19 cellular contexts compared by ENCODE assay signal in genomic region chrX:120813982-120814381, GRCh38.
DNase-seq lines count a peak whose midpoint lies in the region; ATAC-seq, FAIRE-seq and TF ChIP-seq lines count a peak whose summit lies in the region.
"Had no signal": no experiment of that assay in that cellular context is flagged by ENCODE, and none has a peak within 500 bp of the region (broad histone marks: within the 10 kb centered on the region; RNA-seq: fewer than 3 reads in every experiment).

No MANE protein-coding gene starts in this region.

- CTCF ChIA-PET in H1 (lab: Charles Lee; ENCODE audit: partially characterized antibody): no interaction called here

- POLR2A ChIA-PET in H1 (lab: Charles Lee; ENCODE audit: partially characterized antibody): no interaction called here

- peaks cover 19% of the 10 kb centered on the region for H3K9me3 ChIP-seq in H9 (ENCODE audit: control insufficient read depth, low read depth, low read length)
- peaks cover 0 to 13% of the 10 kb centered on the region in 2 experiments; a peak in 2 of 4 replicates for H3K9me3 ChIP-seq in H1 (ENCODE audit: insufficient read depth in 2 of 2, low read depth in 1 of 2, low read length in 1 of 2)
- H3K9me3 ChIP-seq: BE2C, Caco-2 had no signal

- H2BK12ac ChIP-seq in H9 (ENCODE audit: insufficient read length, low read depth, low read length): no peak overlapping the region
- H2BK12ac ChIP-seq in H1 (ENCODE audit: low read depth, low read length): no peak overlapping the region

- H3K4me2 ChIP-seq in H9 (ENCODE audit: insufficient read depth, insufficient read length, low read length): no peak overlapping the region
- no peak overlapping the region for H3K4me2 ChIP-seq in H1 (ENCODE audit: insufficient read depth in 1 of 2, low read depth in 2 of 2, low read length in 2 of 2)

- no peaks in the 10 kb centered on the region for H3K23me2 ChIP-seq in H9 (ENCODE audit: insufficient read length, low read depth, low read length, poor library complexity, severe bottlenecking)
- no peaks in the 10 kb centered on the region for H3K23me2 ChIP-seq in H1 (ENCODE audit: low read depth, low read length)

- H2BK20ac ChIP-seq in H9 (ENCODE audit: low read depth, low read length, poor library complexity, severe bottlenecking): no peak overlapping the region
- H2BK20ac ChIP-seq in H1 (ENCODE audit: low read length): no peak overlapping the region

- TF ChIP-seq POLR2A in H1 (IDR thresholded peaks at IDR 0.05; ENCODE audit: control extremely low read depth in 1 of 2, low read depth in 2 of 2, low read length in 2 of 2): no peak

- H3K36me3 Mint-ChIP-seq in H9 (ENCODE audit: insufficient read depth in 1 of 3, low read depth in 3 of 3): no peaks in the 10 kb centered on the region; a peak in 2 of 7 replicates
- H3K36me3 Mint-ChIP-seq in activated naive CD8-positive, alpha-beta T cell treated with anti-CD3 and anti-CD28 coated beads for 36 hours: peaks cover 4% of the 10 kb centered on the region
- no peaks in the 10 kb centered on the region for H3K36me3 Mint-ChIP-seq in activated naive CD8-positive, alpha-beta T cell treated with anti-CD3 and anti-CD28 coated beads, Interleukin-2, amount 50 U/mL, for 24 hours (ENCODE audit: low read depth)
- H3K36me3 Mint-ChIP-seq in immature natural killer cell: no peaks in the 10 kb centered on the region
- H3K36me3 Mint-ChIP-seq: CD4-positive, CD25-positive, alpha-beta regulatory T cell; IgD-negative memory B cell had no signal

- H3K56ac ChIP-seq in H9 (ENCODE audit: insufficient read length, low read depth, low read length): no peak overlapping the region
- H3K56ac ChIP-seq in H1 (replicated peaks; ENCODE audit: insufficient read length, low read depth, low read length): no peak overlapping the region

- no peak overlapping the region for H3K4ac ChIP-seq in H9 (ENCODE audit: low read depth, low read length)
- H3K4ac ChIP-seq in H1 (replicated peaks; ENCODE audit: insufficient read length, low read depth, low read length): no peak overlapping the region

- H3K9ac ChIP-seq in H9 (ENCODE audit: extremely low read depth, insufficient read length, low read length): no peak overlapping the region
- H3K9ac ChIP-seq in H1 (replicated peaks in 1 of 4; ENCODE audit: extremely low read depth in 1 of 4, low read depth in 3 of 4, low read length in 3 of 4): no peak overlapping the region

- H3K27me3 ChIP-seq in H9 (ENCODE audit: insufficient read depth, low read length): peaks cover 25% of the 10 kb centered on the region
- H3K27me3 ChIP-seq in H1 (replicated peaks in 1 of 4; ENCODE audit: control insufficient read depth in 3 of 4, extremely low read depth in 1 of 4, insufficient read depth in 3 of 4, low read length in 3 of 4): peaks cover 19 to 28% (median 23%) of the 10 kb centered on the region in 4 experiments
- H3K27me3 ChIP-seq: BE2C had no signal

- H3K23ac ChIP-seq in H9 (ENCODE audit: insufficient read length, low read depth, low read length): no peak overlapping the region
- no peak overlapping the region for H3K23ac ChIP-seq in H1 (ENCODE audit: insufficient read length)

- no peak overlapping the region for H2AK5ac ChIP-seq in H9 (ENCODE audit: insufficient read length, low read length)
- no peak overlapping the region for H2AK5ac ChIP-seq in H1 (ENCODE audit: low read depth, low read length)

- H2BK5ac ChIP-seq in H9 (ENCODE audit: insufficient read length, low read length) (no peak overlapping the region), H1 (ENCODE audit: low read depth, low read length) (no peak overlapping the region)

- WGBS in H9 (ENCODE audit: extremely low coverage, insufficient read length, low lambda C conversion rate): no CpG with 5 or more reads among the region's 5 CpGs
- WGBS in H1 (ENCODE audit: extremely low coverage in 1 of 2, insufficient coverage in 1 of 2, insufficient read length in 1 of 2, insufficient replicate concordance in 2 of 2, low coverage in 1 of 2, low lambda C conversion rate in 2 of 2, missing lambda C conversion rate in 1 of 2), 2 experiments: 12% methylated on average over 5 of the region's 5 CpGs; no CpG with 5 or more reads in 1 of the 2 experiments

- H3K27ac Mint-ChIP-seq in H9: no peak overlapping the region
- no peak overlapping the region for H3K27ac Mint-ChIP-seq in activated naive CD8-positive, alpha-beta T cell treated with anti-CD3 and anti-CD28 coated beads for 36 hours
- no peak overlapping the region for H3K27ac Mint-ChIP-seq in activated naive CD8-positive, alpha-beta T cell treated with anti-CD3 and anti-CD28 coated beads, Interleukin-2, amount 50 U/mL, for 24 hours
- H3K27ac Mint-ChIP-seq in immature natural killer cell: no peak overlapping the region
- H3K27ac Mint-ChIP-seq: CD4-positive, CD25-positive, alpha-beta regulatory T cell; IgD-negative memory B cell had no signal

- no peak overlapping the region for H4K91ac ChIP-seq in H9 (ENCODE audit: insufficient read length, low read depth, low read length)
- H4K91ac ChIP-seq in H1 (replicated peaks; ENCODE audit: insufficient read length, low read length): no peak overlapping the region

- H3K18ac ChIP-seq in H9 (ENCODE audit: insufficient read length, low read depth, low read length) (no peak overlapping the region), H1 (ENCODE audit: extremely low read depth, low read length) (no peak overlapping the region)

- in situ Hi-C loops in GM13977 (cut with MboI; ENCODE audit: low pct_unique_long_range_greater_than_20kb, low sequenced_read_pairs, unreplicated experiment): no loop called here

- H3T11ph ChIP-seq in H9 (ENCODE audit: low read length): no peak overlapping the region

- no peak overlapping the region for H2BK15ac ChIP-seq in H9 (ENCODE audit: low read depth, low read length)
- H2BK15ac ChIP-seq in H1 (ENCODE audit: low read length): no peak overlapping the region

- H3K4me1 ChIP-seq in H9 (ENCODE audit: insufficient read depth, low read length) (no peaks in the 10 kb centered on the region), H1 (replicated peaks in 1 of 4; ENCODE audit: control insufficient read depth in 3 of 4, insufficient read depth in 4 of 4, low read length in 3 of 4) (no peaks in the 10 kb centered on the region)
- H3K4me1 ChIP-seq: BE2C, Caco-2 had no signal

- H2AFZ ChIP-seq in H9 (ENCODE audit: low read length) (no peak overlapping the region), H1 (ENCODE audit: low read length) (no peak overlapping the region)

- FAIRE-seq in H1 (lab: Jason Lieb, UNC): no peak
- FAIRE-seq: A204.1, D721Med, GM12892, HepG2 had no signal

- H3K79me1 ChIP-seq in H9 (ENCODE audit: insufficient read depth, low read depth, low read length, poor library complexity, severe bottlenecking) (no peaks in the 10 kb centered on the region), H1 (ENCODE audit: low read depth, low read length) (no peaks in the 10 kb centered on the region)

- H2BK120ac ChIP-seq in H9 (ENCODE audit: low read depth, low read length, poor library complexity, severe bottlenecking) (no peak overlapping the region), H1 (replicated peaks; ENCODE audit: low read depth, low read length) (no peak overlapping the region)

- H4K5ac ChIP-seq in H9 (ENCODE audit: insufficient read length, low read depth, low read length) (no peak overlapping the region), H1 (ENCODE audit: insufficient read length, low read depth, low read length) (no peak overlapping the region)

- TF ChIP-seq CTCF in H9 (conservative IDR thresholded peaks at IDR 0.05): no peak
- TF ChIP-seq CTCF in H1 (IDR thresholded peaks at IDR 0.05; ENCODE audit: control extremely low read depth in 1 of 3, insufficient read depth in 1 of 3, low read depth in 1 of 3, low read length in 3 of 3): no peak
- no peak for TF ChIP-seq CTCF in GM13977 (IDR thresholded peaks at IDR 0.05; ENCODE audit: extremely low read depth, insufficient read depth, missing control alignments)

- H3K14ac ChIP-seq in H9 (ENCODE audit: insufficient read depth, low read length): no peak overlapping the region
- H3K14ac ChIP-seq in H1 (ENCODE audit: insufficient read length): no peak overlapping the region

- H4K8ac ChIP-seq in H9 (replicated peaks; ENCODE audit: insufficient read length, low read depth, low read length) (no peak overlapping the region), H1 (ENCODE audit: extremely low read depth, insufficient read depth, low read length) (no peak overlapping the region)

- H3K27ac ChIP-seq in H9 (ENCODE audit: insufficient read length, low read depth, low read length) (no peak overlapping the region), H1 (ENCODE audit: low read depth, low read length) (no peak overlapping the region)

- no peak for TF ChIP-seq RAD21 in H1 (IDR thresholded peaks at IDR 0.05 in 1 of 2, conservative IDR thresholded peaks at IDR 0.05 in 1 of 2; ENCODE audit: low read depth in 2 of 2, low read length in 2 of 2)

- no peaks in the 10 kb centered on the region for H3K79me2 ChIP-seq in H9 (ENCODE audit: insufficient read depth, low read length)
- H3K79me2 ChIP-seq in H1 (ENCODE audit: control insufficient read depth in 1 of 2, insufficient read depth in 2 of 2, low read length in 2 of 2): no peaks in the 10 kb centered on the region

- H3K36me3 ChIP-seq in H1 (ENCODE audit: control insufficient read depth in 2 of 4, insufficient read depth in 4 of 4, low read length in 3 of 4): no peaks in the 10 kb centered on the region
- H3K36me3 ChIP-seq: BE2C had no signal

- H3K4me1 Mint-ChIP-seq in H9 (peaks cover 7 to 10% of the 10 kb centered on the region in 2 experiments), immature natural killer cell (no peaks in the 10 kb centered on the region)
- no peaks in the 10 kb centered on the region for H3K4me1 Mint-ChIP-seq in activated naive CD8-positive, alpha-beta T cell treated with anti-CD3 and anti-CD28 coated beads for 36 hours
- no peaks in the 10 kb centered on the region for H3K4me1 Mint-ChIP-seq in activated naive CD8-positive, alpha-beta T cell treated with anti-CD3 and anti-CD28 coated beads, Interleukin-2, amount 50 U/mL, for 24 hours
- H3K4me1 Mint-ChIP-seq: CD4-positive, CD25-positive, alpha-beta regulatory T cell; IgD-negative memory B cell had no signal

- H3K4me3 ChIP-seq in H1 (ENCODE audit: extremely low read depth in 1 of 4, insufficient read depth in 2 of 4, low read depth in 3 of 4, low read length in 4 of 4): no peak overlapping the region

- H3K27me3 Mint-ChIP-seq in H9 (ENCODE audit: low read depth) (peaks cover 100% of the 10 kb centered on the region), immature natural killer cell (ENCODE audit: low read depth in 3 of 3) (peaks cover 0 to 9% (median 0%) of the 10 kb centered on the region in 3 donors)
- peaks cover 8% of the 10 kb centered on the region for H3K27me3 Mint-ChIP-seq in activated naive CD8-positive, alpha-beta T cell treated with anti-CD3 and anti-CD28 coated beads for 36 hours
- peaks cover 2% of the 10 kb centered on the region for H3K27me3 Mint-ChIP-seq in activated naive CD8-positive, alpha-beta T cell treated with anti-CD3 and anti-CD28 coated beads, Interleukin-2, amount 50 U/mL, for 24 hours
- H3K27me3 Mint-ChIP-seq: CD4-positive, CD25-positive, alpha-beta regulatory T cell had no signal

- TF ChIP-seq EP300 in H1 (IDR thresholded peaks at IDR 0.05; ENCODE audit: borderline replicate concordance in 1 of 2, low read depth in 2 of 2, low read length in 2 of 2): no peak

- H3K4me3 Mint-ChIP-seq in H9 (no peak overlapping the region), immature natural killer cell (no peak overlapping the region)
- no peak overlapping the region for H3K4me3 Mint-ChIP-seq in activated naive CD8-positive, alpha-beta T cell treated with anti-CD3 and anti-CD28 coated beads for 36 hours
- no peak overlapping the region for H3K4me3 Mint-ChIP-seq in activated naive CD8-positive, alpha-beta T cell treated with anti-CD3 and anti-CD28 coated beads, Interleukin-2, amount 50 U/mL, for 24 hours
- H3K4me3 Mint-ChIP-seq: CD4-positive, CD25-positive, alpha-beta regulatory T cell; IgD-negative memory B cell had no signal

- H4K20me1 ChIP-seq in H9 (ENCODE audit: control insufficient read depth, insufficient read depth, insufficient read length) (no peaks in the 10 kb centered on the region), H1 (replicated peaks in 1 of 2; ENCODE audit: control insufficient read depth in 1 of 2, insufficient read depth in 2 of 2, low read length in 2 of 2) (no peaks in the 10 kb centered on the region)

- peaks cover 67 to 72% of the 10 kb centered on the region in 2 experiments for H3K9me3 Mint-ChIP-seq in H9
- no peaks in the 10 kb centered on the region for H3K9me3 Mint-ChIP-seq in activated naive CD8-positive, alpha-beta T cell treated with anti-CD3 and anti-CD28 coated beads for 36 hours
- H3K9me3 Mint-ChIP-seq in activated naive CD8-positive, alpha-beta T cell treated with anti-CD3 and anti-CD28 coated beads, Interleukin-2, amount 50 U/mL, for 24 hours: peaks cover 4% of the 10 kb centered on the region
- peaks cover 0 to 1% (median 0%) of the 10 kb centered on the region in 6 donors for H3K9me3 Mint-ChIP-seq in immature natural killer cell

- no peak for ATAC-seq in activated naive CD8-positive, alpha-beta T cell treated with anti-CD3 and anti-CD28 coated beads, Interleukin-2, amount 50 U/mL, for 24 hours
- ATAC-seq: HepG2 had no signal

- DNase-seq in H9: peak; percentile 31
- peak in 1 of 2 experiments; percentile 33 for DNase-seq in H1 (ENCODE audit: low read depth in 1 of 2, low spot score in 2 of 2)
- DNase-seq in iPS DF 4.7 (ENCODE audit: extremely low read depth, low spot score): peak; percentile 7
- DNase-seq in activated naive CD8-positive, alpha-beta T cell treated with anti-CD3 and anti-CD28 coated beads for 36 hours: no peak
- no peak for DNase-seq in GM13977 (ENCODE audit: low spot score)
- no peak for DNase-seq in activated naive CD8-positive, alpha-beta T cell treated with anti-CD3 and anti-CD28 coated beads, Interleukin-2, amount 50 U/mL, for 24 hours
- DNase-seq in immature natural killer cell: no peak
- DNase-seq: ACHN; BE2C; C1 segment of cervical spinal cord; Caco-2; CD4-positive, CD25-positive, alpha-beta regulatory T cell; GDM1; KBM-7 had no signal

Comparison
In these comparisons a context has a peak if more than half of its experiments do, and no peak if none do; other contexts are left out.
1. DNase-seq: peak in H9 (single experiment) and iPS DF 4.7 (single experiment); none in activated naive CD8-positive, alpha-beta T cell treated with anti-CD3 and anti-CD28 coated beads for 36 hours (single experiment), GM13977 (single experiment), activated naive CD8-positive, alpha-beta T cell treated with anti-CD3 and anti-CD28 coated beads, Interleukin-2, amount 50 U/mL, for 24 hours (single experiment) and immature natural killer cell (0 of 3).